In genomic region chr6:84449220-84449619, GRCh38 we compare ENCODE assay signal across 23 cellular contexts.
DNase-seq lines count a peak whose midpoint lies in the region; ATAC-seq lines count a peak whose summit lies in the region.
"Had no signal": no experiment of that assay in that cellular context is flagged by ENCODE, and none has a peak within 500 bp of the region (broad histone marks: within the 10 kb centered on the region; RNA-seq: fewer than 3 reads in every experiment).

No MANE protein-coding gene starts in this region.

- DNase-seq in left cardiac atrium (peak; percentile 13), cardiac septum (ENCODE audit: low spot score) (no peak), RPMI7951 (ENCODE audit: low read depth) (peak; percentile 14), iris pigment epithelial cell (ENCODE audit: low read depth) (peak; percentile 62), COLO668 (lab: John Stamatoyannopoulos, UW; ENCODE audit: unreplicated experiment) (no peak), GM19238 (ENCODE audit: insufficient read length, low spot score) (no peak)
- no peak for DNase-seq in stimulated activated CD4-positive, alpha-beta T cell treated with anti-CD3 and anti-CD28 coated beads, Interleukin-2, amount 100 ng/mL, for 24 hours
- DNase-seq: activated CD4-positive, alpha-beta T cell treated with anti-CD3 and anti-CD28 coated beads, Interleukin-2, amount 50 U/mL, for 1 hour; activated effector memory CD4-positive, alpha-beta T cell treated with Interleukin-2 at 50 U/mL for 16 hours; activated naive CD8-positive, alpha-beta T cell treated with anti-CD3 and anti-CD28 coated beads, Interleukin-2, amount 50 U/mL, for 24 hours; C1 segment of cervical spinal cord; effector memory CD8-positive, alpha-beta T cell; esophagus squamous epithelium; GM23248; left colon; MG63; NCI-H187 treated with DMSO at 0.1 percent for 48 hours; NCI-H2227 treated with DMSO at 0.1 percent for 48 hours; Peyer's patch; sigmoid colon; substantia nigra; upper lobe of right lung had no signal

- ATAC-seq in left cardiac atrium (peak in 1 of 2 donors; percentile 53), HG03520 (IDR thresholded peaks at IDR 0.05; ENCODE audit: unreplicated experiment) (no peak)
- ATAC-seq: activated naive CD8-positive, alpha-beta T cell treated with anti-CD3 and anti-CD28 coated beads, Interleukin-2, amount 50 U/mL, for 24 hours; effector memory CD8-positive, alpha-beta T cell; left colon; upper lobe of right lung had no signal

- intact Hi-C loops in left cardiac atrium (cut with DNase I): no loop called here
- intact Hi-C loops in cardiac septum (cut with DNase I): no loop called here

Comparison
In these comparisons a context has a peak if more than half of its experiments do, and no peak if none do; other contexts are left out.
1. DNase-seq: peak in left cardiac atrium (single experiment), RPMI7951 (single experiment) and iris pigment epithelial cell (single experiment); none in cardiac septum (single experiment), stimulated activated CD4-positive, alpha-beta T cell treated with anti-CD3 and anti-CD28 coated beads, Interleukin-2, amount 100 ng/mL, for 24 hours (0 of 2), COLO668 (single experiment) and GM19238 (single experiment).